ENCODE assay signal across 12 cellular contexts in the genomic region with DNA sequence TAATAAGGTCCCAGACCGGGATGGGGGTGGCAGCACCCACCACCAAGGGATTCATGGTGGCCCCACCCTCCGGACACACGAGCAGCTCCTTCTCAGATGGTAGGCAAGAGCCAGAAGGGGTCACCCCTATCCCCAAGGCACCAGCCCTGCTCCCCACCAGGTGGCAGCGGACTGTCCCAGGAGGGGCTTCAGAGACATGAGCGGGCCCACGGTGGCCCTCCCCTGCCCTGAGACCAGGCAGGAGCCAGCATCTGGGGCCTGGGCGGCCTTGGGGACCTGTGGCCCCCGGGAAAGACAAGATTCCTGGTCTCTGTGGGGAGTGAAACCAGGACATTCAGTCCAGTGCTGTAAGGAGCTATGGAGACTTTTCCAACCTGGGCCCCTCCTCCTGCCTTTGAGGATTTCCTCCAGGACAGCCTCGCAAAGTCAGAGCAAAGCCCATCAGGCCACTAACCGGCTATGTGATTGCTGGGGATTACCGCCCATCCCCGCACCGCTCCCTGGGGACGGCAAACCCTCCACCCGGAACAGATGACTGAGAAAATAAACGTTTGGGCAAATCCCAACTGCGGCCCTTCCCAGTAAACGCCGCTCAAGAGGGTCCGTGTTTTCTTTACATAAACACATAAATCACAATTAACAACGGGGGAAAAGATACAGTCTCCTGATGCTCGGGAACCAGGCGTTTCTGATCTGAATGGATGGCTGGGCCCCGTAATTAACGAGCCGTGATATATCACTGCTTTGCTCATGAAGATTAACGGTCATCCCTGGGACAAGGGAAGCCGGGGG. TPM values are rescaled to one million over a fixed set of nuclear protein-coding genes. Genes with fewer than 3 reads are reported as not detected.
DNase-seq lines count a peak whose midpoint lies in the region; ATAC-seq and TF ChIP-seq lines count a peak whose summit lies in the region.
"Had no signal": no experiment of that assay in that cellular context is flagged by ENCODE, and none has a peak within 500 bp of the region (broad histone marks: within the 10 kb centered on the region; RNA-seq: fewer than 3 reads in every experiment).

No MANE protein-coding gene starts in this region.

- no peaks in the 10 kb centered on the region for H3K36me3 Mint-ChIP-seq in natural killer cell treated with Interleukin-12 subunit alpha and Interleukin-12 subunit beta and Interleukin-15 and Interleukin-18, amount 100 ng/mL, for 72 hours

- H3K27ac ChIP-seq in BLaER1, result peak overlapping the region; percentile 52
- peak overlapping the region; percentile 100 for H3K27ac ChIP-seq in HEK293 (ENCODE audit: extremely low read depth, low read depth, low read length)
- H3K27ac ChIP-seq in RWPE2 (ENCODE audit: poor library complexity, severe bottlenecking), result no peak overlapping the region
- H3K27ac ChIP-seq in adrenal gland, result no peak overlapping the region

- CTCF ChIA-PET in HEK293 (lab: Yijun Ruan, JAX), result interaction anchor here (0.7 to 1.2 kb wide), 3 partner anchors 16 to 1116 kb away, joined by 3 to 4 read pairs (median 4); no protein-coding TSS in a partner anchor

- no peak overlapping the region for H3K4me3 Mint-ChIP-seq in natural killer cell treated with Interleukin-12 subunit alpha and Interleukin-12 subunit beta and Interleukin-15 and Interleukin-18, amount 100 ng/mL, for 72 hours

- peak overlapping the region; percentile 51 for H3K4me3 ChIP-seq in BLaER1
- no peak overlapping the region for H3K4me3 ChIP-seq in HEK293 (ENCODE audit: low read depth, low read length)
- H3K4me3 ChIP-seq in RWPE2 (ENCODE audit: severe bottlenecking), result no peak overlapping the region
- no peak overlapping the region for H3K4me3 ChIP-seq in adrenal gland

- H3K27me3 ChIP-seq in BLaER1 (peaks cover 44% of the 10 kb centered on the region), RWPE2 (ENCODE audit: insufficient read depth, poor library complexity, severe bottlenecking) (peaks cover 8% of the 10 kb centered on the region), adrenal gland (peaks cover 23% of the 10 kb centered on the region)

- no peak overlapping the region for H3K27ac Mint-ChIP-seq in natural killer cell treated with Interleukin-12 subunit alpha and Interleukin-12 subunit beta and Interleukin-15 and Interleukin-18, amount 100 ng/mL, for 72 hours

- H3K36me3 ChIP-seq in BLaER1 (no peaks in the 10 kb centered on the region), HEK293 (ENCODE audit: control insufficient read depth in 2 of 2, insufficient read depth in 1 of 2, low read length in 2 of 2) (peaks cover 0 to 37% of the 10 kb centered on the region in 2 experiments; a peak in 1 of 3 replicates), RWPE2 (ENCODE audit: low read depth) (no peaks in the 10 kb centered on the region), adrenal gland (replicated peaks in 1 of 2) (no peaks in the 10 kb centered on the region)

- peaks cover 0 to 4% of the 10 kb centered on the region in 2 donors for H3K4me1 Mint-ChIP-seq in natural killer cell treated with Interleukin-12 subunit alpha and Interleukin-12 subunit beta and Interleukin-15 and Interleukin-18, amount 100 ng/mL, for 72 hours (ENCODE audit: low read depth in 2 of 2)

- POLR2A ChIA-PET in HEK293 (lab: Yijun Ruan, JAX), result no interaction called here

- DNase-seq in RWPE2 (ENCODE audit: low spot score) (no peak), left kidney (ENCODE audit: low read depth, low spot score) (peak; percentile 91), adrenal gland (no peak), HCEC 1CT (no peak)
- no peak for DNase-seq in natural killer cell treated with Interleukin-12 subunit alpha and Interleukin-12 subunit beta and Interleukin-15 and Interleukin-18, amount 100 ng/mL, for 72 hours (ENCODE audit: low spot score)
- DNase-seq: activated naive CD4-positive, alpha-beta T cell treated with anti-CD3 and anti-CD28 coated beads, Interleukin-2, amount 50 U/mL, for 16 hours; DMS53; head of caudate nucleus; NCI-H510A treated with DMSO at 0.1 percent for 48 hours had no signal

- H3K9me3 Mint-ChIP-seq in natural killer cell treated with Interleukin-12 subunit alpha and Interleukin-12 subunit beta and Interleukin-15 and Interleukin-18, amount 100 ng/mL, for 72 hours, result no peaks in the 10 kb centered on the region

- H3K9me3 ChIP-seq in BLaER1 (no peaks in the 10 kb centered on the region), HEK293 (ENCODE audit: control insufficient read depth, insufficient read depth, low read depth, low read length) (no peaks in the 10 kb centered on the region), RWPE2 (ENCODE audit: severe bottlenecking) (no peaks in the 10 kb centered on the region), adrenal gland (replicated peaks in 1 of 3) (no peaks in the 10 kb centered on the region)

- H3K9ac ChIP-seq in BLaER1, result peak overlapping the region; percentile 11; the same call in 1 of the 2 replicates

- peak overlapping the region; percentile 98 for H3K4me2 ChIP-seq in BLaER1

- H4K20me1 ChIP-seq in BLaER1, result peaks cover 62% of the 10 kb centered on the region

- peaks cover 65% of the 10 kb centered on the region for H3K4me1 ChIP-seq in BLaER1
- H3K4me1 ChIP-seq in HEK293 (ENCODE audit: control insufficient read depth, insufficient read depth, low read length), result peaks cover 36% of the 10 kb centered on the region
- H3K4me1 ChIP-seq in RWPE2 (ENCODE audit: insufficient read depth, poor library complexity, severe bottlenecking), result no peaks in the 10 kb centered on the region
- H3K4me1 ChIP-seq in adrenal gland (replicated peaks in 1 of 2), result peaks cover 0 to 5% of the 10 kb centered on the region in 2 donors

- TF ChIP-seq CTCF in HEK293 (tag by site-specific recombination; IDR thresholded peaks at IDR 0.05), result peak; percentile 90
- TF ChIP-seq CTCF in RWPE2 (IDR thresholded peaks at IDR 0.05; ENCODE audit: poor library complexity, severe bottlenecking), result peak; percentile 12
- TF ChIP-seq CTCF in adrenal gland (IDR thresholded peaks at IDR 0.05), result no peak

- WGBS in adrenal gland, 4 donors, result 50 to 65% (median 60%) methylated on average over 20 to 28 of the region's 28 CpGs

- intact Hi-C loops in adrenal gland (cut with DNase I), result no loop called here

- TF ChIP-seq POLR2A in adrenal gland (IDR thresholded peaks at IDR 0.05), result no peak

- no peak for ATAC-seq in RWPE2 (ENCODE audit: low read depth)
- no peak for ATAC-seq in HG02798 (IDR thresholded peaks at IDR 0.05; ENCODE audit: poor library complexity, unreplicated experiment)
- no peak for ATAC-seq in natural killer cell treated with Interleukin-12 subunit alpha and Interleukin-12 subunit beta and Interleukin-15 and Interleukin-18, amount 100 ng/mL, for 72 hours

- H3K27me3 Mint-ChIP-seq in natural killer cell treated with Interleukin-12 subunit alpha and Interleukin-12 subunit beta and Interleukin-15 and Interleukin-18, amount 100 ng/mL, for 72 hours, result peaks cover under 1 to 3% of the 10 kb centered on the region in 2 donors

TF ChIP-seq in HEK293, 187 proteins besides CTCF, POLR2A, EP300 and RAD21 (continues in another document):
- peak; percentile 61; the same call in 1 of the 2 replicates for TF ChIP-seq BCL11A (tag by site-specific recombination; IDR thresholded peaks at IDR 0.05; ENCODE audit: low read depth)
- peak; percentile 94; the same call in 1 of the 2 replicates for TF ChIP-seq ZNF391 (tag by site-specific recombination; IDR thresholded peaks at IDR 0.05; ENCODE audit: borderline replicate concordance, low read depth)
- TF ChIP-seq SP7 (tag by site-specific recombination; IDR thresholded peaks at IDR 0.05), result peak; percentile 99
- peak; percentile 52 for TF ChIP-seq SP2 (tag by site-specific recombination; IDR thresholded peaks at IDR 0.05)
- TF ChIP-seq ZNF596 (tag by site-specific recombination; IDR thresholded peaks at IDR 0.05), result peak; percentile 87
- TF ChIP-seq ZNF2 (tag by site-specific recombination; IDR thresholded peaks at IDR 0.05), result peak; percentile 74
- TF ChIP-seq, protein P1, sequence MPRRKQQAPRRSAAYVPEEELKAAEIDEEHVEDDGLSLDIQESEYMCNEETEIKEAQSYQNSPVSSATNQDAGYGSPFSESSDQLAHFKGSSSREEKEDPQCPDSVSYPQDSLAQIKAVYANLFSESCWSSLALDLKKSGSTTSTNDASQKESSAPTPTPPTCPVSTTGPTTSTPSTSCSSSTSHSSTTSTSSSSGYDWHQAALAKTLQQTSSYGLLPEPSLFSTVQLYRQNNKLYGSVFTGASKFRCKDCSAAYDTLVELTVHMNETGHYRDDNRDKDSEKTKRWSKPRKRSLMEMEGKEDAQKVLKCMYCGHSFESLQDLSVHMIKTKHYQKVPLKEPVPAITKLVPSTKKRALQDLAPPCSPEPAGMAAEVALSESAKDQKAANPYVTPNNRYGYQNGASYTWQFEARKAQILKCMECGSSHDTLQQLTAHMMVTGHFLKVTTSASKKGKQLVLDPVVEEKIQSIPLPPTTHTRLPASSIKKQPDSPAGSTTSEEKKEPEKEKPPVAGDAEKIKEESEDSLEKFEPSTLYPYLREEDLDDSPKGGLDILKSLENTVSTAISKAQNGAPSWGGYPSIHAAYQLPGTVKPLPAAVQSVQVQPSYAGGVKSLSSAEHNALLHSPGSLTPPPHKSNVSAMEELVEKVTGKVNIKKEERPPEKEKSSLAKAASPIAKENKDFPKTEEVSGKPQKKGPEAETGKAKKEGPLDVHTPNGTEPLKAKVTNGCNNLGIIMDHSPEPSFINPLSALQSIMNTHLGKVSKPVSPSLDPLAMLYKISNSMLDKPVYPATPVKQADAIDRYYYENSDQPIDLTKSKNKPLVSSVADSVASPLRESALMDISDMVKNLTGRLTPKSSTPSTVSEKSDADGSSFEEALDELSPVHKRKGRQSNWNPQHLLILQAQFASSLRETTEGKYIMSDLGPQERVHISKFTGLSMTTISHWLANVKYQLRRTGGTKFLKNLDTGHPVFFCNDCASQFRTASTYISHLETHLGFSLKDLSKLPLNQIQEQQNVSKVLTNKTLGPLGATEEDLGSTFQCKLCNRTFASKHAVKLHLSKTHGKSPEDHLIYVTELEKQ (tag by site-specific recombination; IDR thresholded peaks at IDR 0.05; ENCODE audit: borderline replicate concordance), result peak; percentile 92; the same call in 1 of the 2 replicates
- no peak for TF ChIP-seq ZFP37 (tag by site-specific recombination; IDR thresholded peaks at IDR 0.05)
- peak; percentile 96 for TF ChIP-seq ZIC2 (tag by site-specific recombination; IDR thresholded peaks at IDR 0.05)
- TF ChIP-seq TCF7L2 (IDR thresholded peaks at IDR 0.05; ENCODE audit: borderline replicate concordance, low read depth, low read length), result peak; percentile 91
- TF ChIP-seq ZNF560 (tag by site-specific recombination; IDR thresholded peaks at IDR 0.05; ENCODE audit: borderline replicate concordance), result no peak
- TF ChIP-seq ZSCAN30 (tag by site-specific recombination; IDR thresholded peaks at IDR 0.05), result peak; percentile 95
- TF ChIP-seq GLI2 (tag by site-specific recombination; IDR thresholded peaks at IDR 0.05; ENCODE audit: borderline replicate concordance, low read depth), result no peak; the same call in 1 of the 2 replicates
- no peak for TF ChIP-seq ZNF529 (tag by site-specific recombination; IDR thresholded peaks at IDR 0.05; ENCODE audit: insufficient replicate concordance)

RNA-seq across cellular contexts. Expression of a gene that starts 50.9 kb away (rescaled TPM):
- total RNA-seq in adrenal gland, result 1 to 10 TPM in 4 of 8 donors, under 1 TPM in 4; 0.18 to 3.1 (median 0.89) TPM
- polyA plus RNA-seq in adrenal gland, result 1 to 10 TPM in 2 of 3 donors, under 1 TPM in 1; 0.18 to 1.8 (median 1.0) TPM
- not detected for total RNA-seq in natural killer cell treated with Interleukin-12 subunit alpha and Interleukin-12 subunit beta and Interleukin-15 and Interleukin-18, amount 100 ng/mL, for 72 hours

Comparison
In these comparisons a context has a peak if more than half of its experiments do, and no peak if none do; other contexts are left out.
1. H3K27ac ChIP-seq: peak in BLaER1 (single experiment) and HEK293 (single experiment); none in RWPE2 (single experiment) and adrenal gland (0 of 5).
2. CTCF ChIP-seq: peak in HEK293 (single experiment) and RWPE2 (single experiment); none in adrenal gland (0 of 6).